ENCODE assay signal across 27 cellular contexts in the genomic region with DNA sequence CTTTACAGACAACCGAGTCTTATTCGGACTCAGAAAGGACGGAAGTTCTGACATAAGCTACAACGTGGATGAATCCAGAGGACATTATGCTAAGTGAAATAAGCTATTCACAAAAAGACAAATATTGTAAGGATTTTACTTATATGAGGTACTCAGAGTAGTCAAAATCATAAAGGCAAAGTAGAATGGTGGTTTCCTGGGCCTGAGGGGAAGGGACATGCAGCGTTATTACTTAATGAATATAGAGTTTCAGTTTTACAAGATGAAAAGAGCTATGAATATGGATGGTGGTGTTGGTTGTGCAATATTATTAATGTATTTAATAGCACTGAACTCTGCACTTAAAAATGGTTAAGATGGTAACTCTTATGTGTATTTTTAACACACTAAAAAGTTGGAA.
"Had no signal": no experiment of that assay in that cellular context is flagged by ENCODE, and none has a peak within 500 bp of the region (broad histone marks: within the 10 kb centered on the region; RNA-seq: fewer than 3 reads in every experiment).

No MANE protein-coding gene starts in this region.

- DNase-seq: stimulated activated CD4-positive, alpha-beta T cell treated with anti-CD3 and anti-CD28 coated beads, Interleukin-2, amount 100 ng/mL, for 48 hours; stimulated activated CD4-positive, alpha-beta T cell treated with anti-CD3 and anti-CD28 coated beads, Interleukin-4, amount 100 ng/mL, for 1 hour; stimulated activated CD4-positive, alpha-beta T cell treated with anti-CD3 and anti-CD28 coated beads, Interleukin-4, amount 100 ng/mL, for 24 hours; stimulated activated CD4-positive, alpha-beta T cell treated with anti-CD3 and anti-CD28 coated beads, Interleukin-4, amount 100 ng/mL, for 4 hours; stimulated activated CD8-positive, alpha-beta memory T cell treated with anti-CD3 and anti-CD28 coated beads, Interleukin-4, amount 100 ng/mL, for 48 hours; stimulated activated naive B cell treated with anti-CD40 and anti-IgM and Interleukin-4, amounts not matched to agents 10 μg/mL and 1 μg/mL and 100 μg/mL, for 72 hours; stimulated activated naive CD4-positive, alpha-beta T cell; stimulated activated naive CD4-positive, alpha-beta T cell treated with Interleukin-2 at 50 U/mL for 16 hours; stimulated activated naive CD8-positive, alpha-beta T cell treated with anti-CD3 and anti-CD28 coated beads, Interleukin-15, amount 100 ng/mL, for 72 hours; stimulated activated naive CD8-positive, alpha-beta T cell treated with anti-CD3 and anti-CD28 coated beads, Interleukin-15, Interleukin-2, amounts not matched to agents 100 U/mL and 50 U/mL, for 24 hours; stomach; substantia nigra; testis; thyroid gland; tibial artery; transverse colon; trophoblast cell; upper lobe of left lung; upper lobe of right lung; uterus had no signal

- H3K4me1 ChIP-seq: stomach, suprapubic skin, testis, thyroid gland, tibial artery, transverse colon, upper lobe of left lung, upper lobe of right lung, uterus, vagina had no signal

- H3K36me3 ChIP-seq: stomach, suprapubic skin, thoracic aorta, thyroid gland, tibial artery, tibial nerve, transverse colon, upper lobe of left lung, upper lobe of right lung, uterus, vagina had no signal

- ATAC-seq: stimulated activated effector memory CD8-positive, alpha-beta T cell treated with anti-CD3 and anti-CD28 coated beads, Interleukin-12 subunit alpha, Interleukin-12 subunit beta, amount 100 ng/mL, for 72 hours; stimulated activated memory B cell treated with anti-CD40 and anti-IgM and Interleukin-4, amounts not matched to agents 10 μg/mL and 1 μg/mL and 100 μg/mL, for 72 hours; stimulated activated naive B cell treated with anti-CD40 and anti-IgM and Interleukin-4, amounts not matched to agents 10 μg/mL and 1 μg/mL and 100 μg/mL, for 72 hours; stimulated activated naive CD8-positive, alpha-beta T cell treated with anti-CD3 and anti-CD28 coated beads, Interleukin-15, amount 100 ng/mL, for 72 hours; stimulated activated naive CD8-positive, alpha-beta T cell treated with anti-CD3 and anti-CD28 coated beads, Interleukin-15, Interleukin-2, amounts not matched to agents 100 U/mL and 50 U/mL, for 24 hours; upper lobe of right lung had no signal

- H3K27ac ChIP-seq: stomach, suprapubic skin, testis, thoracic aorta, thyroid gland, tibial artery, tibial nerve, transverse colon, upper lobe of left lung, upper lobe of right lung, uterus, vagina had no signal

- FAIRE-seq: urothelium cell line had no signal

- H3K9me3 ChIP-seq: stomach, suprapubic skin, testis, thoracic aorta, thyroid gland, tibial artery, tibial nerve, transverse colon, upper lobe of left lung, upper lobe of right lung, uterus, vagina had no signal

- H3K4me3 ChIP-seq: stomach, suprapubic skin, testis, thoracic aorta, thyroid gland, tibial artery, tibial nerve, transverse colon, upper lobe of left lung, upper lobe of right lung, uterus, vagina had no signal

- H3K27me3 ChIP-seq: stomach, suprapubic skin, testis, thyroid gland, tibial artery, tibial nerve, transverse colon, upper lobe of left lung, upper lobe of right lung, uterus, vagina had no signal
